26 cellular contexts compared by ENCODE assay signal in the genomic region with DNA sequence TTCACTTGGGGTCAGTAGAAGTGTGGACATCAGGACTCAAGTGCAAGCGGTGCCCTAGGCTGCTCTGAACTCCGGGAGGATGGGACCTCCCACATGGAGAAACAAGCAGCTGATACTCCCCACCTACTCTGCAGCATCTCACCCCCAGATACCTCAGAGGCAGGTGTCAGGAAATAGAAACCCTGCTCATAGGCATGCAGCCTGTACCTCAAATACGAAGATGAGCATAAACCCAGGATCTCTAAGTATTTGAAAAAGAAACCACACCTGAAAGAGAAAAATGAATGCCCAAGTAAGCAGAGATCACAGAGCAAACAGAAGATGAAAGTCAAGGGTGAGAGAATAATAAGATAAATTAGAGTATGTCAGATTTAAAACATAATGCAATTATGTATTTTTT.
"Had no signal": no experiment of that assay in that cellular context is flagged by ENCODE, and none has a peak within 500 bp of the region (broad histone marks: within the 10 kb centered on the region; RNA-seq: fewer than 3 reads in every experiment).

No MANE protein-coding gene starts in this region.

- H3K27me3 ChIP-seq: neural progenitor cell, ovary, right lobe of liver, sigmoid colon, testis, tibial artery, transverse colon, upper lobe of right lung, uterus had no signal

- H3K36me3 ChIP-seq: neural progenitor cell, ovary, right lobe of liver, sigmoid colon, suprapubic skin, tibial artery, transverse colon, upper lobe of right lung, uterus had no signal

- H3K4me3 ChIP-seq: neural progenitor cell, ovary, psoas muscle, right lobe of liver, sigmoid colon, suprapubic skin, testis, tibial artery, transverse colon, upper lobe of right lung, uterus had no signal

- H2AFZ ChIP-seq: neural progenitor cell, parathyroid adenoma had no signal

- DNase-seq: natural killer cell; occipital lobe; ovary; posterior cingulate gyrus; psoas muscle; right cardiac atrium; right lobe of liver; sigmoid colon; small intestine; stimulated activated CD4-positive, alpha-beta T cell treated with anti-CD3 and anti-CD28 coated beads, Interleukin-15, amount 100 ng/mL, for 24 hours; stimulated activated CD4-positive, alpha-beta T cell treated with anti-CD3 and anti-CD28 coated beads, Interleukin-2, amount 100 ng/mL, for 24 hours; stimulated activated CD4-positive, alpha-beta T cell treated with anti-CD3 and anti-CD28 coated beads, Interleukin-2, amount 100 ng/mL, for 48 hours; stimulated activated CD4-positive, alpha-beta T cell treated with anti-CD3 and anti-CD28 coated beads, Interleukin-4, amount 100 ng/mL, for 24 hours; stimulated activated naive CD4-positive, alpha-beta T cell; stimulated activated naive CD8-positive, alpha-beta T cell treated with anti-CD3 and anti-CD28 coated beads, Interleukin-15, amount 100 ng/mL, for 72 hours; stimulated activated naive CD8-positive, alpha-beta T cell treated with anti-CD3 and anti-CD28 coated beads, Interleukin-15, Interleukin-2, amounts not matched to agents 100 U/mL and 50 U/mL, for 24 hours; substantia nigra; testis; tibial artery; transverse colon; upper lobe of right lung; uterus had no signal

- H3K79me2 ChIP-seq: parathyroid adenoma had no signal

- H3K27ac ChIP-seq: neural progenitor cell, ovary, parathyroid adenoma, psoas muscle, right lobe of liver, sigmoid colon, suprapubic skin, testis, tibial artery, transverse colon, upper lobe of right lung, uterus had no signal

- H3K9ac ChIP-seq: neural progenitor cell, parathyroid adenoma had no signal

- ATAC-seq: natural killer cell; psoas muscle; right cardiac atrium; right lobe of liver; stimulated activated memory B cell treated with anti-CD40 and anti-IgM and Interleukin-4, amounts not matched to agents 10 μg/mL and 1 μg/mL and 100 μg/mL, for 72 hours; stimulated activated naive CD8-positive, alpha-beta T cell treated with anti-CD3 and anti-CD28 coated beads, Interleukin-15, amount 100 ng/mL, for 72 hours; stimulated activated naive CD8-positive, alpha-beta T cell treated with anti-CD3 and anti-CD28 coated beads, Interleukin-15, Interleukin-2, amounts not matched to agents 100 U/mL and 50 U/mL, for 24 hours; upper lobe of right lung had no signal

- H3K9me3 ChIP-seq: ovary, psoas muscle, right lobe of liver, sigmoid colon, suprapubic skin, testis, tibial artery, transverse colon, upper lobe of right lung, uterus had no signal

- H3K4me1 ChIP-seq: parathyroid adenoma, psoas muscle, right lobe of liver, sigmoid colon, suprapubic skin, testis, tibial artery, transverse colon, upper lobe of right lung, uterus had no signal

- H3K4me2 ChIP-seq: neural progenitor cell had no signal

- FAIRE-seq: small intestine had no signal
